In the genomic region with DNA sequence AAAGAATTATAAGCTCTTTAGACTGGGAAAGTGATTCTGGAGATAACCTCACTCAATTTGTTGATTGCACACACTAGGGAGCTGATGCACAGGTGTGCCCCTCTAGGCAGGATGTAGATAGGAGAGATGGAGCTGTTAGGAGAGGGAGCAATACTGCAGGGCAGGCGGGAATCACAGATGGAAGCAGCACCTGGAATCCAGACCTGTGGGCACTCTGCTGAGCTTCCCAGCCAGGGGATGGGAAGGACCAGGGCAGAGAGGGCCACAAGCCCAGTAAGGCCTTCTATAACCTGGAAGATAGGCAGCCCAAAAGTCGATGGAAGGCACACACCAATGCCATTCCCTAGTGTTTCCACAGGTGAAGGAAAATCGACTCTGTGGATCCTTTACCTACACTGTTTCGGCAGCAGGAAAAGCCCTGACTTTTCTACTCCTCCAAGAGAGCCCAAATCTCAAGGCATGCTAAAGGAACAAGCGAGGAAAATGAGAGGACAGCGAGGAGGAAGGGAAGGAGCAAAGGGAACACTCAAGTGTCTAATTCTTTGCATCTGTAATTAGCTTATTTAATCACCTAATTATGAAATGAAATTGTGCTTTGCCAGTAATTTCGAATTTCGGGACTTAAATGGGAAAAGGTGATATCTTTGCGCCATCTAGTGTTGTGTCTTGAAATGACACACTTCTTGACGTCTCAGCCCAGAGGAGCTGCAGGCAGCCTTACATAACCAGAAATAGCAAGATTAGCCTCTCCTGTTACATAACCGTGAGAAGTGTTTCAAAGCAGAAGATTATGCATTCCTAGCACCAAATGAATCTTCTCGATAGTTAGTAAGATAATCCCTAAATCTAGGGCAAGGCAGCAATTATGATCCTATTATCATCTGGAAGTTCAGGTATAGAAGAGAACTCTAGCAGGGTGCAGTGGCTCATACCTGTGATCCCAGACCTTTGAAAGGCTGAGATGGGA, we compare ENCODE assay signal across 1 cellular context.
TF ChIP-seq lines count a peak whose summit lies in the region.

No MANE protein-coding gene starts in this region.

TF ChIP-seq in HepG2, 621 proteins besides CTCF, POLR2A, EP300 and RAD21 (continued from another document):
- TF ChIP-seq RBFOX2 (IDR thresholded peaks at IDR 0.05; ENCODE audit: low read depth, low read length) (no peak), ZGPAT (CRISPR knock-in tag; IDR thresholded peaks at IDR 0.05) (0 out of 2 replicates have a peak, but pooled peaks have one; percentile 22), CEBPG (CRISPR knock-in tag; IDR thresholded peaks at IDR 0.05) (peak; percentile 35; the same call in 1 of the 2 replicates), ETV5 (CRISPR knock-in tag; IDR thresholded peaks at IDR 0.05; ENCODE audit: borderline replicate concordance) (no peak), STAG1 (CRISPR knock-in tag; IDR thresholded peaks at IDR 0.05) (peak; percentile 97), ZKSCAN8 (CRISPR knock-in tag; IDR thresholded peaks at IDR 0.05; ENCODE audit: borderline replicate concordance) (no peak), CC2D1A (CRISPR knock-in tag; IDR thresholded peaks at IDR 0.05) (no peak), CREB1 (IDR thresholded peaks at IDR 0.05) (no peak), CREB1 (CRISPR knock-in tag; IDR thresholded peaks at IDR 0.05) (0 out of 2 replicates have a peak, but pooled peaks have one; percentile 20), GATAD2A (CRISPR knock-in tag; IDR thresholded peaks at IDR 0.05) (0 out of 2 replicates have a peak, but pooled peaks have one; percentile 18), ATF1 (CRISPR knock-in tag; IDR thresholded peaks at IDR 0.05) (no peak), PRDM4 (CRISPR knock-in tag; IDR thresholded peaks at IDR 0.05; ENCODE audit: borderline replicate concordance) (no peak), ZNF839 (CRISPR knock-in tag; IDR thresholded peaks at IDR 0.05; ENCODE audit: borderline replicate concordance) (no peak), TEF (CRISPR knock-in tag; IDR thresholded peaks at IDR 0.05) (peak; percentile 99), SMARCE1 (IDR thresholded peaks at IDR 0.05; ENCODE audit: borderline replicate concordance) (no peak), MTF2 (CRISPR knock-in tag; IDR thresholded peaks at IDR 0.05; ENCODE audit: borderline replicate concordance) (0 out of 2 replicates have a peak, but pooled peaks have one; percentile 27)
- TF ChIP-seq, protein P1, sequence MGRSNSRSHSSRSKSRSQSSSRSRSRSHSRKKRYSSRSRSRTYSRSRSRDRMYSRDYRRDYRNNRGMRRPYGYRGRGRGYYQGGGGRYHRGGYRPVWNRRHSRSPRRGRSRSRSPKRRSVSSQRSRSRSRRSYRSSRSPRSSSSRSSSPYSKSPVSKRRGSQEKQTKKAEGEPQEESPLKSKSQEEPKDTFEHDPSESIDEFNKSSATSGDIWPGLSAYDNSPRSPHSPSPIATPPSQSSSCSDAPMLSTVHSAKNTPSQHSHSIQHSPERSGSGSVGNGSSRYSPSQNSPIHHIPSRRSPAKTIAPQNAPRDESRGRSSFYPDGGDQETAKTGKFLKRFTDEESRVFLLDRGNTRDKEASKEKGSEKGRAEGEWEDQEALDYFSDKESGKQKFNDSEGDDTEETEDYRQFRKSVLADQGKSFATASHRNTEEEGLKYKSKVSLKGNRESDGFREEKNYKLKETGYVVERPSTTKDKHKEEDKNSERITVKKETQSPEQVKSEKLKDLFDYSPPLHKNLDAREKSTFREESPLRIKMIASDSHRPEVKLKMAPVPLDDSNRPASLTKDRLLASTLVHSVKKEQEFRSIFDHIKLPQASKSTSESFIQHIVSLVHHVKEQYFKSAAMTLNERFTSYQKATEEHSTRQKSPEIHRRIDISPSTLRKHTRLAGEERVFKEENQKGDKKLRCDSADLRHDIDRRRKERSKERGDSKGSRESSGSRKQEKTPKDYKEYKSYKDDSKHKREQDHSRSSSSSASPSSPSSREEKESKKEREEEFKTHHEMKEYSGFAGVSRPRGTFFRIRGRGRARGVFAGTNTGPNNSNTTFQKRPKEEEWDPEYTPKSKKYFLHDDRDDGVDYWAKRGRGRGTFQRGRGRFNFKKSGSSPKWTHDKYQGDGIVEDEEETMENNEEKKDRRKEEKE (IDR thresholded peaks at IDR 0.05) = no peak
